ENCODE assay signal across 7 cellular contexts in the genomic region with DNA sequence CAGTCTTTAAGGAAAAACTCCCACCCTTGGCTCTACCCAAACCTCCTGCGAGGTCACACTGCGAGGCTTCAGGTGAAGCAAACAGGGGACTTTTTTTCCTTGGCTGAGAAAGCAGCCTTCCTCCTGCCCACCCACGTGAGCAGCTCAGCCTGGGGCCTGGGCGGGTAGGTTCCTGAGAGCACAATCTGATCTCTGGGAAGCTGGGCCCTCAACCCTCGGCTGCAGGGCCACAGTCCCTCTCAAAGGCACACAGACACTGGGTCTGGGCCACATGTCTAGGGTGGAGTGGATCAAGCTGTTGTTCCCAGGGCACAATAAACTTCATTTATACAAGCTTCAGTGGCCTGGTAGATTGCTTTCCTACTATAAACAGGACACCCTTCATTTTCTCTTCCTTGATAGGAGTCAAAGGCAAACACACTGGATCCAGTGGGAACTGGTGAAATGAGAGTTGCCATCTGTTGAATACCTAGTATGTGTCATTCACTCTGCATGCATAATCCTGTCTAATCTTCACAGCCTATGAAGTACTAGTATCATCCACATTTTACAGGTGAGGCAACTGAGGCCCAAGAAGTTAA. TPM values are rescaled to one million over a fixed set of nuclear protein-coding genes. Genes with fewer than 3 reads are reported as not detected.
DNase-seq lines count a peak whose midpoint lies in the region; ATAC-seq and TF ChIP-seq lines count a peak whose summit lies in the region.

No MANE protein-coding gene starts in this region.

- H3K27ac ChIP-seq in SJSA1 (peak overlapping the region; percentile 59), psoas muscle (peak overlapping the region; percentile 96)

- peak in 1 of 2 experiments; percentile 15 for DNase-seq in SJSA1 (ENCODE audit: low read depth in 1 of 2, low spot score in 2 of 2)
- DNase-seq in psoas muscle = no peak
- no peak for DNase-seq in NCI-H1105 treated with DMSO at 0.1 percent for 48 hours (lab: John Stamatoyannopoulos, UW)
- DNase-seq in NCI-H1436 treated with DMSO at 0.1 percent for 48 hours (lab: John Stamatoyannopoulos, UW) = no peak

- 6 to 30% (median 11%) methylated on average over 5 of the region's 5 CpGs for WGBS in psoas muscle, 3 donors

- H3K9me3 ChIP-seq in SJSA1 (replicated peaks) (no peaks in the 10 kb centered on the region), psoas muscle (no peaks in the 10 kb centered on the region)

- ATAC-seq in GM18505 (IDR thresholded peaks at IDR 0.05; ENCODE audit: unreplicated experiment) = no peak
- ATAC-seq in esophagus mucosa = peak; percentile 20
- ATAC-seq in psoas muscle = no peak
- no peak for ATAC-seq in GM21619 (IDR thresholded peaks at IDR 0.05; ENCODE audit: unreplicated experiment)

- peaks cover 13% of the 10 kb centered on the region for H3K36me3 ChIP-seq in SJSA1
- no peaks in the 10 kb centered on the region for H3K36me3 ChIP-seq in psoas muscle (ENCODE audit: insufficient read depth in 1 of 2, low read depth in 1 of 2)

- intact Hi-C loops in psoas muscle (cut with DNase I) = loop anchor here in 1 of 2 donors (2.0 kb wide), 1 partner anchor 31 kb away; no protein-coding TSS in a partner anchor

- H3K27me3 ChIP-seq in SJSA1 (replicated peaks) (no peaks in the 10 kb centered on the region), psoas muscle (ENCODE audit: insufficient read depth in 3 of 3, low read length in 2 of 3) (no peaks in the 10 kb centered on the region)

- H3K4me3 ChIP-seq in SJSA1 (no peak overlapping the region), psoas muscle (peak overlapping the region; percentile 53)

- peak; percentile 18 for TF ChIP-seq POLR2A in GM18505 (IDR thresholded peaks at IDR 0.05; ENCODE audit: borderline replicate concordance, extremely low read depth, insufficient read depth, insufficient read length)

- H3K4me1 ChIP-seq in SJSA1 (replicated peaks) (peaks cover 85% of the 10 kb centered on the region), psoas muscle (peaks cover 87% of the 10 kb centered on the region)

- no peak for TF ChIP-seq CTCF in psoas muscle (IDR thresholded peaks at IDR 0.05)

RNA-seq across cellular contexts. Expression of gene PNMA1, which starts 41.3 kb away (rescaled TPM):
- 16.7 and 21.6 TPM in 2 replicates for total RNA-seq in SJSA1 (2014; rRNA removed; shearing (Covaris generic))
- total RNA-seq in esophagus mucosa (11.6 TPM), psoas muscle (10 to 100 TPM in 3 of 4 donors, 1 to 10 TPM in 1; 9.3 to 27.0 (median 17.0) TPM)
- polyA plus RNA-seq in psoas muscle = 10 to 100 TPM; 11.0 to 28.8 (median 19.6) TPM
